Comparison of ENCODE assay signal across 9 cellular contexts in the genomic region with DNA sequence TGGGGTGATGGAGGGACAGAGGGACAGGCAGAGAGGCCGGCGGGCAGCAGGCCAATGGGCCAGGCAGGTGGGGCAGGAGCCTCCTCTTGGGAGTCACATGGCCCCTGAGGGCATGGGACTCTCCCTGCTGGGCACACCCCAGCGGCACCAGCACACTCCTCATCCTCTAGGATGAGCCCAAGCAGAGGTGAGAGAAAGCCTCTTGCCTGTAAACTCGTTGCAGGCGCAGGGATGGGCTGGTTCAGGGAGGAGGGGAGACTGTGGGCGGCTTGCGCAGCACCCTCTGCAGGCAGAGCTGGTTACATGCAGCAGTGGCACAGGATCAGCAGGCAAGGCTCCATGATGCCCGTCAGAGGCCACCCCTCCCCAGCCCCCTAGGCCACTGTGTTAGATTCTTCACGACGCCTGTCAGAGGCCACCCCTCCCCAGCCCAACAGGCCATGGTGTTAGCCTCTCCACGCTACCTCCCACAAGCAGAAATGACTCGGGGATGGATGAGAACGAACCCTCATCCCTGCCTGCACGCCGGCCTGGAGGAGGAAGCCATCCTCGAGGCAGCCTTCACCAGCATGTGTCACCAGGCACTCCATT.
DNase-seq lines count a peak whose midpoint lies in the region; ATAC-seq lines count a peak whose summit lies in the region.
"Had no signal": no experiment of that assay in that cellular context is flagged by ENCODE, and none has a peak within 500 bp of the region (broad histone marks: within the 10 kb centered on the region; RNA-seq: fewer than 3 reads in every experiment).

No MANE protein-coding gene starts in this region.

- ATAC-seq in left cardiac atrium: peak in 1 of 2 donors; percentile 33
- ATAC-seq in HG03565 (IDR thresholded peaks at IDR 0.05; ENCODE audit: unreplicated experiment): no peak

- intact Hi-C loops in left cardiac atrium (cut with DNase I): no loop called here

- DNase-seq in stimulated activated CD4-positive, alpha-beta T cell treated with anti-CD3 and anti-CD28 coated beads, Interleukin-15, amount 100 ng/mL, for 24 hours: peak; percentile 32
- DNase-seq in stimulated activated CD4-positive, alpha-beta T cell treated with anti-CD3 and anti-CD28 coated beads, Interleukin-4, amount 100 ng/mL, for 24 hours: no peak
- DNase-seq in SHP77 (lab: John Stamatoyannopoulos, UW) (peak; percentile 22 to 52), left cardiac atrium (peak; percentile 16), NOMO-1 treated with DMSO at 0.1 percent for 48 hours (lab: John Stamatoyannopoulos, UW; ENCODE audit: unreplicated experiment) (no peak), EL (no peak), putamen (ENCODE audit: low spot score) (no peak)
- DNase-seq: anterior cingulate cortex had no signal

Comparison
In these comparisons a context has a peak if more than half of its experiments do, and no peak if none do; other contexts are left out.
1. DNase-seq: peak in stimulated activated CD4-positive, alpha-beta T cell treated with anti-CD3 and anti-CD28 coated beads, Interleukin-15, amount 100 ng/mL, for 24 hours (single experiment), SHP77 (2 of 2) and left cardiac atrium (single experiment); none in stimulated activated CD4-positive, alpha-beta T cell treated with anti-CD3 and anti-CD28 coated beads, Interleukin-4, amount 100 ng/mL, for 24 hours (single experiment), NOMO-1 treated with DMSO at 0.1 percent for 48 hours (single experiment), EL (single experiment) and putamen (single experiment).